9 cellular contexts compared by ENCODE assay signal in genomic region chr10:85231534-85232270, GRCh38.
"Had no signal": no experiment of that assay in that cellular context is flagged by ENCODE, and none has a peak within 500 bp of the region (broad histone marks: within the 10 kb centered on the region; RNA-seq: fewer than 3 reads in every experiment).

No MANE protein-coding gene starts in this region.

- H3K36me3 ChIP-seq: HAP-1 had no signal

- FAIRE-seq: K562 had no signal

- H3K27ac ChIP-seq: GM23248, HL-60 had no signal

- ATAC-seq: HCT116, K562 had no signal

- H3K4me3 ChIP-seq: GM23248, HAP-1, K562 had no signal

- H3K9me3 ChIP-seq: HAP-1 had no signal

- H3K4me1 ChIP-seq: HAP-1 had no signal

- H2AFZ ChIP-seq: GM23248 had no signal

- H3K9ac ChIP-seq: GM23248 had no signal

- DNase-seq: GM23248, GOT3, H7, HFFc6, IMR-90 had no signal
